In the genomic region with DNA sequence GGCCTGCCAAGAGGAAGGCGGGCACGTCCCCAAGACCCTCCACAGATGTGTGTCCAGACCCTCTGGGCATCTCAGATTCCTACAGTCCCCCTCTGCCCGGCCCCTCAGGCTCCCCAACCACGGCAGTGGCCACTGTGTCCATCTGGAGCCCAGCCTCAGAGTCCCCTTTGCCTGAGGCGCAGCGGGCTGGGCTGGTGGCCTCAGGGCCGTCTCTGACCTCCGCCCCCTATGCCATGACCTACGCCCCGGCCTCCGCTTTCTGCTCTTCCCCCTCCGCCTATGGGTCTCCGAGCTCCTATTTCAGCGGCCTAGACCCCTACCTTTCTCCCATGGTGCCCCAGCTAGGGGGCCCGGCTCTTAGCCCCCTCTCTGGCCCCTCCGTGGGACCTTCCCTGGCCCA, we compare ENCODE assay signal across 36 cellular contexts. TPM values are rescaled to one million over a fixed set of nuclear protein-coding genes. Genes with fewer than 3 reads are reported as not detected.
"Had no signal": no experiment of that assay in that cellular context is flagged by ENCODE, and none has a peak within 500 bp of the region (broad histone marks: within the 10 kb centered on the region; RNA-seq: fewer than 3 reads in every experiment).

No MANE protein-coding gene starts in this region.

- DNase-seq: activated CD4-positive, alpha-beta T cell treated with anti-CD3 and anti-CD28 coated beads, Interleukin-2, amount 10 ng/mL, durations not matched to agents 24 days and 14 days; activated CD4-positive, alpha-beta T cell treated with anti-CD3 and anti-CD28 coated beads, Interleukin-2, amount 50 U/mL, for 4 hours; activated CD8-positive, alpha-beta T cell treated with anti-CD3 and anti-CD28 coated beads for 36 hours; activated gamma-delta T cell treated with Interleukin-2 at 50 U/mL for 16 hours; activated naive CD4-positive, alpha-beta T cell treated with anti-CD3 and anti-CD28 coated beads for 36 hours; activated naive CD8-positive, alpha-beta T cell treated with anti-CD3 and anti-CD28 coated beads, Interleukin-2, amount 50 U/mL, for 24 hours; activated T-cell treated with anti-CD3 and anti-CD28 coated beads, Interleukin-2, amount 50 U/mL, for 1 hour; anterior cingulate cortex; brain microvascular endothelial cell; central memory CD4-positive, alpha-beta T cell; NCI-H1092 treated with DMSO at 0.1 percent for 48 hours; NCI-H1417; NCI-H146; NCI-H187; NCI-H2029 treated with DMSO at 0.1 percent for 48 hours; NCI-H2107; NCI-H2171; NCI-H510A; NCI-H526; NCI-H748 treated with DMSO at 0.1 percent for 48 hours; NK-92 treated with Interleukin-12 subunit alpha and Interleukin-12 subunit beta, amount 100 ng/mL, for 24 hours; PC-3; Peyer's patch; RPMI8226; SHP77 treated with DMSO at 0.1 percent for 48 hours; SW 1271; T-helper 1 cell; T-helper 2 cell; T-helper 9 cell had no signal

- H3K4me3 ChIP-seq: Peyer's patch, SJSA1 had no signal

- ATAC-seq: activated CD8-positive, alpha-beta T cell treated with anti-CD3 and anti-CD28 coated beads for 36 hours; activated naive CD8-positive, alpha-beta T cell treated with anti-CD3 and anti-CD28 coated beads, Interleukin-2, amount 50 U/mL, for 24 hours; PC-3 had no signal

- H3K9me3 ChIP-seq: Peyer's patch, SJSA1 had no signal

- H3K36me3 Mint-ChIP-seq: activated naive CD8-positive, alpha-beta T cell had no signal

- H3K27ac ChIP-seq: brain microvascular endothelial cell, KMS-11, Peyer's patch, SJSA1, VCaP had no signal

- H3K9ac ChIP-seq: KMS-11 had no signal

- H3K4me3 Mint-ChIP-seq: activated CD4-positive, alpha-beta T cell treated with anti-CD3 and anti-CD28 coated beads, Interleukin-2, amount 10 ng/mL, durations not matched to agents 24 days and 14 days; activated CD8-positive, alpha-beta T cell treated with anti-CD3 and anti-CD28 coated beads for 36 hours; activated naive CD4-positive, alpha-beta T cell treated with anti-CD3 and anti-CD28 coated beads for 36 hours; activated naive CD8-positive, alpha-beta T cell; activated naive CD8-positive, alpha-beta T cell treated with anti-CD3 and anti-CD28 coated beads, Interleukin-2, amount 50 U/mL, for 24 hours; activated T-helper 1 cell treated with anti-CD3 and anti-CD28 coated beads, Interleukin-12 subunit alpha, Interleukin-12 subunit beta, Interleukin-2, Interleukin-4 antibody, amounts not matched to agents 30 ng/mL and 10 ng/mL and 1 ng/mL, durations not matched to agents 14 hours and 24 hours and 36 hours had no signal

- H3K36me3 ChIP-seq: brain microvascular endothelial cell, Peyer's patch, SJSA1 had no signal

- H3K9me3 Mint-ChIP-seq: activated CD4-positive, alpha-beta T cell treated with anti-CD3 and anti-CD28 coated beads, Interleukin-2, amount 10 ng/mL, durations not matched to agents 24 days and 14 days; activated CD8-positive, alpha-beta T cell treated with anti-CD3 and anti-CD28 coated beads for 36 hours; activated naive CD4-positive, alpha-beta T cell treated with anti-CD3 and anti-CD28 coated beads for 36 hours; activated naive CD8-positive, alpha-beta T cell treated with anti-CD3 and anti-CD28 coated beads, Interleukin-2, amount 50 U/mL, for 24 hours; activated T-helper 1 cell treated with anti-CD3 and anti-CD28 coated beads, Interleukin-12 subunit alpha, Interleukin-12 subunit beta, Interleukin-2, Interleukin-4 antibody, amounts not matched to agents 30 ng/mL and 10 ng/mL and 1 ng/mL, durations not matched to agents 14 hours and 24 hours and 36 hours had no signal

- H3K4me1 ChIP-seq: Peyer's patch, SJSA1 had no signal

- H3K4me2 ChIP-seq: KMS-11 had no signal

- H3K4me1 Mint-ChIP-seq: activated CD4-positive, alpha-beta T cell treated with anti-CD3 and anti-CD28 coated beads, Interleukin-2, amount 10 ng/mL, durations not matched to agents 24 days and 14 days; activated naive CD8-positive, alpha-beta T cell treated with anti-CD3 and anti-CD28 coated beads, Interleukin-2, amount 50 U/mL, for 24 hours had no signal

- H3K27me3 ChIP-seq: brain microvascular endothelial cell, Peyer's patch had no signal

RNA-seq across cellular contexts. Expression of gene CRX, which starts 17.7 kb away (rescaled TPM):
- total RNA-seq: activated CD4-positive, alpha-beta T cell treated with anti-CD3 and anti-CD28 coated beads, Interleukin-2, amount 10 ng/mL, durations not matched to agents 24 days and 14 days; activated CD8-positive, alpha-beta memory T cell treated with anti-CD3 and anti-CD28 coated beads for 36 hours; activated CD8-positive, alpha-beta T cell treated with anti-CD3 and anti-CD28 coated beads for 36 hours; activated naive CD4-positive, alpha-beta T cell treated with anti-CD3 and anti-CD28 coated beads for 36 hours; activated T-helper 1 cell treated with anti-CD3 and anti-CD28 coated beads, Interleukin-12 subunit alpha, Interleukin-12 subunit beta, Interleukin-2, Interleukin-4 antibody, amounts not matched to agents 30 ng/mL and 10 ng/mL and 1 ng/mL, durations not matched to agents 14 hours and 24 hours and 36 hours; LHCN-M2; PC-3; Peyer's patch; SJSA1 had no signal

RNA-seq across cellular contexts. Expression of gene TPRX2, which starts 19.6 kb away (rescaled TPM):
- total RNA-seq: activated CD4-positive, alpha-beta T cell treated with anti-CD3 and anti-CD28 coated beads, Interleukin-2, amount 10 ng/mL, durations not matched to agents 24 days and 14 days; activated CD8-positive, alpha-beta memory T cell treated with anti-CD3 and anti-CD28 coated beads for 36 hours; activated CD8-positive, alpha-beta T cell treated with anti-CD3 and anti-CD28 coated beads for 36 hours; activated naive CD4-positive, alpha-beta T cell treated with anti-CD3 and anti-CD28 coated beads for 36 hours; activated T-helper 1 cell treated with anti-CD3 and anti-CD28 coated beads, Interleukin-12 subunit alpha, Interleukin-12 subunit beta, Interleukin-2, Interleukin-4 antibody, amounts not matched to agents 30 ng/mL and 10 ng/mL and 1 ng/mL, durations not matched to agents 14 hours and 24 hours and 36 hours; LHCN-M2; PC-3; Peyer's patch; SJSA1 had no signal

RNA-seq across cellular contexts. Expression of gene TPRX1, which starts 35.1 kb away (rescaled TPM):
- total RNA-seq: activated CD4-positive, alpha-beta T cell treated with anti-CD3 and anti-CD28 coated beads, Interleukin-2, amount 10 ng/mL, durations not matched to agents 24 days and 14 days; activated CD8-positive, alpha-beta memory T cell treated with anti-CD3 and anti-CD28 coated beads for 36 hours; activated CD8-positive, alpha-beta T cell treated with anti-CD3 and anti-CD28 coated beads for 36 hours; activated naive CD4-positive, alpha-beta T cell treated with anti-CD3 and anti-CD28 coated beads for 36 hours; activated T-helper 1 cell treated with anti-CD3 and anti-CD28 coated beads, Interleukin-12 subunit alpha, Interleukin-12 subunit beta, Interleukin-2, Interleukin-4 antibody, amounts not matched to agents 30 ng/mL and 10 ng/mL and 1 ng/mL, durations not matched to agents 14 hours and 24 hours and 36 hours; LHCN-M2; PC-3; Peyer's patch; SJSA1 had no signal

RNA-seq across cellular contexts. Expression of gene SULT2A1, which starts 46.7 kb away (rescaled TPM):
- total RNA-seq: activated CD4-positive, alpha-beta T cell treated with anti-CD3 and anti-CD28 coated beads, Interleukin-2, amount 10 ng/mL, durations not matched to agents 24 days and 14 days; activated CD8-positive, alpha-beta memory T cell treated with anti-CD3 and anti-CD28 coated beads for 36 hours; activated CD8-positive, alpha-beta T cell treated with anti-CD3 and anti-CD28 coated beads for 36 hours; activated naive CD4-positive, alpha-beta T cell treated with anti-CD3 and anti-CD28 coated beads for 36 hours; activated T-helper 1 cell treated with anti-CD3 and anti-CD28 coated beads, Interleukin-12 subunit alpha, Interleukin-12 subunit beta, Interleukin-2, Interleukin-4 antibody, amounts not matched to agents 30 ng/mL and 10 ng/mL and 1 ng/mL, durations not matched to agents 14 hours and 24 hours and 36 hours; LHCN-M2; PC-3; SJSA1 had no signal
